Comparison of ENCODE assay signal across 8 cellular contexts in genomic region chr1:110879758-110880606, GRCh38. TPM values are rescaled to one million over a fixed set of nuclear protein-coding genes. Genes with fewer than 3 reads are reported as not detected.
DNase-seq lines count a peak whose midpoint lies in the region; ATAC-seq, FAIRE-seq and TF ChIP-seq lines count a peak whose summit lies in the region.

No MANE protein-coding gene starts in this region.

- no peaks in the 10 kb centered on the region for H3K36me3 ChIP-seq in HCT116 (ENCODE audit: control insufficient read depth in 1 of 2, insufficient read depth in 2 of 2, low read length in 2 of 2)
- H3K36me3 ChIP-seq in OCI-LY3 (replicated peaks; ENCODE audit: low read depth, low read length), result peaks cover 17% of the 10 kb centered on the region
- H3K36me3 ChIP-seq in MM.1S (replicated peaks; ENCODE audit: insufficient read depth, low read length), result no peaks in the 10 kb centered on the region; the same call in 1 of the 2 replicates

- H3K9me2 ChIP-seq in HCT116 (ENCODE audit: insufficient read depth) (no peaks in the 10 kb centered on the region), MM.1S (replicated peaks; ENCODE audit: insufficient read depth, low read length) (no peaks in the 10 kb centered on the region)

- RAD21 ChIA-PET in HCT116 (lab: Charles Lee; ENCODE audit: low non-redundant PET in 1 of 2, low total read pairs in 2 of 2, uncharacterized antibody in 2 of 2, unreplicated experiment in 2 of 2), result no interaction called here

- H3K9me3 ChIP-seq in HCT116 (ENCODE audit: control insufficient read depth in 1 of 2, insufficient read depth in 1 of 2, low read depth in 1 of 2, low read length in 2 of 2), result no peaks in the 10 kb centered on the region
- H3K9me3 ChIP-seq in OCI-LY3 (ENCODE audit: insufficient read depth, low read length), result no peaks in the 10 kb centered on the region
- H3K9me3 ChIP-seq in MM.1S (replicated peaks; ENCODE audit: insufficient read depth, low read length), result no peaks in the 10 kb centered on the region

- BruUV-seq in HCT116 (replicated peaks; lab: Mats Ljungman, UMichigan), result no TSS peak

- TF ChIP-seq RAD21 in HCT116 (IDR thresholded peaks at IDR 0.05; ENCODE audit: low read depth), result no peak

- intact Hi-C loops in HCT116 (cut with micrococcal nuclease), result no loop called here

- peaks cover 9% of the 10 kb centered on the region for H3F3A ChIP-seq in MM.1S (ENCODE audit: insufficient read depth, low read length)

- DNase-seq in GM12891 (ENCODE audit: insufficient read length, low spot score) (no peak), HCT116 (ENCODE audit: low read depth, low spot score) (no peak), MM.1S (no peak), NCI-H187 (lab: John Stamatoyannopoulos, UW) (no peak), NCI-H1694 (lab: John Stamatoyannopoulos, UW) (no peak)
- peak; percentile 63 for DNase-seq in activated naive CD4-positive, alpha-beta T cell treated with anti-CD3 and anti-CD28 coated beads, Interleukin-2, amount 50 U/mL, for 16 hours
- DNase-seq in stimulated activated CD4-positive, alpha-beta T cell treated with anti-CD3 and anti-CD28 coated beads, Interleukin-4, amount 100 ng/mL, for 48 hours (ENCODE audit: low read depth in 2 of 2), result peak; percentile 28 to 58

- POLR2A ChIA-PET in HCT116 (lab: Charles Lee), result no interaction called here

- H2AFZ ChIP-seq in HCT116 (ENCODE audit: low read depth, low read length, poor library complexity, severe bottlenecking) (no peak overlapping the region), OCI-LY3 (ENCODE audit: low read depth, low read length) (no peak overlapping the region), MM.1S (ENCODE audit: low read length) (no peak overlapping the region)

- CTCF ChIA-PET in HCT116 (lab: Charles Lee), result no interaction called here

- H4K20me1 ChIP-seq in HCT116 (ENCODE audit: insufficient read depth), result no peaks in the 10 kb centered on the region
- peaks cover 94% of the 10 kb centered on the region for H4K20me1 ChIP-seq in OCI-LY3 (ENCODE audit: insufficient read depth, low read length)
- no peaks in the 10 kb centered on the region for H4K20me1 ChIP-seq in MM.1S (ENCODE audit: insufficient read depth, low read length)

- peak; percentile 97 for FAIRE-seq in GM12891 (lab: Jason Lieb, UNC)

- H3K27me3 ChIP-seq in HCT116 (ENCODE audit: insufficient read depth, low read length), result no peaks in the 10 kb centered on the region; the same call in 1 of the 2 replicates
- H3K27me3 ChIP-seq in OCI-LY3 (ENCODE audit: low read depth, low read length), result no peaks in the 10 kb centered on the region
- no peaks in the 10 kb centered on the region for H3K27me3 ChIP-seq in MM.1S (replicated peaks; ENCODE audit: insufficient read depth, low read length)

- H3K4me2 ChIP-seq in HCT116 (ENCODE audit: low read length) (peak overlapping the region; percentile 13; the same call in 1 of the 2 replicates), OCI-LY3 (ENCODE audit: low read length) (peak overlapping the region; percentile 95), MM.1S (ENCODE audit: low read depth, low read length) (no peak overlapping the region)

- TF ChIP-seq POLR2A in GM12891 (IDR thresholded peaks at IDR 0.05; ENCODE audit: low read depth, low read length) (peak; percentile 42; the same call in 1 of the 2 replicates), HCT116 (IDR thresholded peaks at IDR 0.05; ENCODE audit: borderline replicate concordance, extremely low read depth, insufficient read depth, insufficient read length) (no peak)

- ATAC-seq in HCT116, result 0 out of 2 replicates have a peak, but pooled peaks have one; percentile 17

- H3K4me3 ChIP-seq in HCT116 (replicated peaks in 1 of 2; ENCODE audit: low read depth in 1 of 2, low read length in 2 of 2) (no peak overlapping the region), OCI-LY3 (ENCODE audit: low read length) (peak overlapping the region; percentile 45), MM.1S (ENCODE audit: low read length) (no peak overlapping the region)

- H3K9ac ChIP-seq in HCT116 (ENCODE audit: low read length) (no peak overlapping the region), OCI-LY3 (ENCODE audit: low read length) (peak overlapping the region; percentile 57; the same call in 1 of the 2 replicates), MM.1S (ENCODE audit: low read length) (no peak overlapping the region)

- H3K79me2 ChIP-seq in HCT116 (ENCODE audit: insufficient read depth, low read length), result no peaks in the 10 kb centered on the region
- H3K79me2 ChIP-seq in OCI-LY3 (ENCODE audit: low read length), result peaks cover 100% of the 10 kb centered on the region
- peaks cover 100% of the 10 kb centered on the region for H3K79me2 ChIP-seq in MM.1S (ENCODE audit: low read length)

- H3K4me1 ChIP-seq in HCT116 (ENCODE audit: control insufficient read depth in 1 of 2, insufficient read depth in 2 of 2, low read length in 2 of 2) (peaks cover 4 to 11% of the 10 kb centered on the region in 2 experiments; a peak in 3 of 4 replicates), OCI-LY3 (ENCODE audit: low read length) (peaks cover 76% of the 10 kb centered on the region), MM.1S (ENCODE audit: low read length) (peaks cover 5% of the 10 kb centered on the region; the same call in 1 of the 2 replicates)

- TF ChIP-seq CTCF in HCT116 (IDR thresholded peaks at IDR 0.05 in 2 of 3, conservative IDR thresholded peaks at IDR 0.05 in 1 of 3; ENCODE audit: borderline replicate concordance in 1 of 3, insufficient read depth in 1 of 3, low read depth in 2 of 3, low read length in 2 of 3) (no peak), OCI-LY3 (IDR thresholded peaks at IDR 0.05; ENCODE audit: low read depth, low read length) (no peak), MM.1S (IDR thresholded peaks at IDR 0.05; ENCODE audit: low read length) (no peak)

- H3K27ac ChIP-seq in HCT116 (ENCODE audit: low read depth, low read length), result no peak overlapping the region
- peak overlapping the region; percentile 88 for H3K27ac ChIP-seq in OCI-LY3 (ENCODE audit: low read length)
- no peak overlapping the region for H3K27ac ChIP-seq in MM.1S (ENCODE audit: low read length)

TF ChIP-seq in GM12891, 5 proteins besides CTCF, POLR2A, EP300 and RAD21:
- TF ChIP-seq POLR2AphosphoS5 (IDR thresholded peaks at IDR 0.05; ENCODE audit: low read depth, low read length) (peak; percentile 50), PAX5 (IDR thresholded peaks at IDR 0.05; ENCODE audit: insufficient read depth, low read length, severe bottlenecking) (no peak), POU2F2 (IDR thresholded peaks at IDR 0.05; ENCODE audit: low read depth, low read length) (peak; percentile 86), TAF1 (IDR thresholded peaks at IDR 0.05; ENCODE audit: low read depth, low read length) (no peak), SPI1 (IDR thresholded peaks at IDR 0.05; ENCODE audit: low read depth, low read length) (peak; percentile 90)

TF ChIP-seq in HCT116, 20 proteins besides CTCF, POLR2A, EP300 and RAD21:
- TF ChIP-seq ZNF274 (IDR thresholded peaks at IDR 0.05; ENCODE audit: low read depth, low read length) (no peak), EZH2phosphoT487 (IDR thresholded peaks at IDR 0.05; ENCODE audit: borderline replicate concordance) (no peak), SIN3A (IDR thresholded peaks at IDR 0.05; ENCODE audit: low read depth) (no peak), ATF3 (IDR thresholded peaks at IDR 0.05) (no peak), JUND (IDR thresholded peaks at IDR 0.05) (0 out of 2 replicates have a peak, but pooled peaks have one; percentile 24), POLR2AphosphoS5 (IDR thresholded peaks at IDR 0.05; ENCODE audit: low read depth, low read length) (no peak), FOSL1 (IDR thresholded peaks at IDR 0.05; ENCODE audit: low read depth) (peak; percentile 40; the same call in 1 of the 2 replicates), CBX3 (IDR thresholded peaks at IDR 0.05; ENCODE audit: low read depth) (no peak), ELF1 (IDR thresholded peaks at IDR 0.05; ENCODE audit: borderline replicate concordance, low read depth) (no peak), SRF (IDR thresholded peaks at IDR 0.05; ENCODE audit: low read depth) (no peak), TCF7L2 (IDR thresholded peaks at IDR 0.05; ENCODE audit: borderline replicate concordance, extremely low read depth, insufficient read depth, insufficient read length) (no peak), YY1 (IDR thresholded peaks at IDR 0.05; ENCODE audit: extremely low read depth, insufficient replicate concordance, low read depth, low read length) (no peak), SP1 (IDR thresholded peaks at IDR 0.05; ENCODE audit: low read depth) (no peak), EGR1 (IDR thresholded peaks at IDR 0.05; ENCODE audit: low read depth) (no peak)
TF ChIP-seq in HCT116: peak in this region for 2.

RNA-seq across cellular contexts. Expression of gene CD53, which starts 7.0 kb away (rescaled TPM):
- polyA plus RNA-seq in GM12891 (2012; ENCODE audit: low read depth, missing spikeins), result 334 TPM
- 0.96 TPM for total RNA-seq in HCT116 (2021; ENCODE audit: unreplicated experiment)
- polyA plus RNA-seq in HCT116 (2012), result not detected in 2 replicates

Comparison
In these comparisons a context has a peak if more than half of its experiments do, and no peak if none do; other contexts are left out.
1. DNase-seq: peak in activated naive CD4-positive, alpha-beta T cell treated with anti-CD3 and anti-CD28 coated beads, Interleukin-2, amount 50 U/mL, for 16 hours (single experiment) and stimulated activated CD4-positive, alpha-beta T cell treated with anti-CD3 and anti-CD28 coated beads, Interleukin-4, amount 100 ng/mL, for 48 hours (2 of 2); none in GM12891 (single experiment), HCT116 (single experiment), MM.1S (single experiment), NCI-H187 (0 of 2) and NCI-H1694 (single experiment).